Comparison of ENCODE assay signal across 1 cellular context in the genomic region with DNA sequence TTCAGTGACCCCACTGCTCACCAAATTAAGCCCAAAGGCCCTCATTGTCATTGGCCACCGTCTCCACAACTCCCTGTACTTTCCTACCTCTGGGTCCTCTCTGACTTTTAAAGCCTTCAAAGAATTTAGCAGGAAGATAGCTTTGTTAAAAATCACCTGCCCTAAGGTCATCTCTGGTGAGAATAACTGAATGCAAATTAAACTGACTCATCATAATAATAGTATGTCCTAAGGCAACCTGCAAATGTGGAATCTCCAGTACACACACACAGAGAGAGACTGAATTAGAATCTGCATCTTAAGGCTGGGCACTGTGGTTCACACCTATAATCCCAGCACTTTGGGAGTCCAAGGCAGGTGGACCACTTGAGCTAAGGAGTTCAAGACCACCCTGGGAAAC.
TF ChIP-seq lines count a peak whose summit lies in the region.

No MANE protein-coding gene starts in this region.

TF ChIP-seq in HepG2, 621 proteins besides CTCF, POLR2A, EP300 and RAD21:
- TF ChIP-seq ZFP37 (CRISPR knock-in tag; IDR thresholded peaks at IDR 0.05; ENCODE audit: borderline replicate concordance): no peak
- no peak for TF ChIP-seq ISX (CRISPR knock-in tag; conservative IDR thresholded peaks at IDR 0.05)
- TF ChIP-seq, protein P1, sequence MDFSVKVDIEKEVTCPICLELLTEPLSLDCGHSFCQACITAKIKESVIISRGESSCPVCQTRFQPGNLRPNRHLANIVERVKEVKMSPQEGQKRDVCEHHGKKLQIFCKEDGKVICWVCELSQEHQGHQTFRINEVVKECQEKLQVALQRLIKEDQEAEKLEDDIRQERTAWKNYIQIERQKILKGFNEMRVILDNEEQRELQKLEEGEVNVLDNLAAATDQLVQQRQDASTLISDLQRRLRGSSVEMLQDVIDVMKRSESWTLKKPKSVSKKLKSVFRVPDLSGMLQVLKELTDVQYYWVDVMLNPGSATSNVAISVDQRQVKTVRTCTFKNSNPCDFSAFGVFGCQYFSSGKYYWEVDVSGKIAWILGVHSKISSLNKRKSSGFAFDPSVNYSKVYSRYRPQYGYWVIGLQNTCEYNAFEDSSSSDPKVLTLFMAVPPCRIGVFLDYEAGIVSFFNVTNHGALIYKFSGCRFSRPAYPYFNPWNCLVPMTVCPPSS (IDR thresholded peaks at IDR 0.05): no peak
- TF ChIP-seq, protein P2, sequence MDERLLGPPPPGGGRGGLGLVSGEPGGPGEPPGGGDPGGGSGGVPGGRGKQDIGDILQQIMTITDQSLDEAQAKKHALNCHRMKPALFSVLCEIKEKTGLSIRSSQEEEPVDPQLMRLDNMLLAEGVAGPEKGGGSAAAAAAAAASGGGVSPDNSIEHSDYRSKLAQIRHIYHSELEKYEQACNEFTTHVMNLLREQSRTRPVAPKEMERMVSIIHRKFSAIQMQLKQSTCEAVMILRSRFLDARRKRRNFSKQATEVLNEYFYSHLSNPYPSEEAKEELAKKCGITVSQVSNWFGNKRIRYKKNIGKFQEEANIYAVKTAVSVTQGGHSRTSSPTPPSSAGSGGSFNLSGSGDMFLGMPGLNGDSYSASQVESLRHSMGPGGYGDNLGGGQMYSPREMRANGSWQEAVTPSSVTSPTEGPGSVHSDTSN (CRISPR knock-in tag; IDR thresholded peaks at IDR 0.05): no peak
- TF ChIP-seq SOX5 (CRISPR knock-in tag; IDR thresholded peaks at IDR 0.05; ENCODE audit: borderline replicate concordance): no peak
- TF ChIP-seq PAF1 (CRISPR knock-in tag; IDR thresholded peaks at IDR 0.05): no peak
- no peak for TF ChIP-seq TSC22D2 (CRISPR knock-in tag; IDR thresholded peaks at IDR 0.05; ENCODE audit: borderline replicate concordance)
- TF ChIP-seq MAFK (conservative IDR thresholded peaks at IDR 0.05 in 1 of 2, IDR thresholded peaks at IDR 0.05 in 1 of 2; ENCODE audit: low read length in 2 of 2): peak; percentile 65 to 67
- TF ChIP-seq MAFF (IDR thresholded peaks at IDR 0.05; ENCODE audit: low read depth, low read length): peak; percentile 44
- TF ChIP-seq FOSL2 (CRISPR knock-in tag; IDR thresholded peaks at IDR 0.05): no peak
- no peak for TF ChIP-seq ZNF773 (CRISPR knock-in tag; IDR thresholded peaks at IDR 0.05; ENCODE audit: borderline replicate concordance)
- TF ChIP-seq TBX2 (CRISPR knock-in tag; IDR thresholded peaks at IDR 0.05; ENCODE audit: borderline replicate concordance): no peak
